Comparison of ENCODE assay signal across 9 cellular contexts in genomic region chr3:99012051-99012450, GRCh38.
DNase-seq lines count a peak whose midpoint lies in the region; ATAC-seq and TF ChIP-seq lines count a peak whose summit lies in the region.
"Had no signal": no experiment of that assay in that cellular context is flagged by ENCODE, and none has a peak within 500 bp of the region (broad histone marks: within the 10 kb centered on the region; RNA-seq: fewer than 3 reads in every experiment).

No MANE protein-coding gene starts in this region.

- H3K27ac ChIP-seq in tibial artery, result peak overlapping the region; percentile 19 to 71

- peak; percentile 31 for ATAC-seq in Right ventricle myocardium superior (ENCODE audit: poor library complexity)
- peak; percentile 89 for ATAC-seq in HG02884 (IDR thresholded peaks at IDR 0.05; ENCODE audit: unreplicated experiment)
- ATAC-seq in left colon, result no peak

- H3K27me3 ChIP-seq in adipocyte (replicated peaks; ENCODE audit: control insufficient read depth, insufficient read depth, low read length) (no peaks in the 10 kb centered on the region), tibial artery (no peaks in the 10 kb centered on the region)

- H3K4me1 ChIP-seq in adipocyte (ENCODE audit: control insufficient read depth, insufficient read depth, low read length), result no peaks in the 10 kb centered on the region
- H3K4me1 ChIP-seq in tibial artery, result peaks cover 0 to 29% (median 4%) of the 10 kb centered on the region in 4 donors

- intact Hi-C loops in Right ventricle myocardium superior (cut with DNase I), result no loop called here
- intact Hi-C loops in cardiac septum (cut with DNase I), result no loop called here
- intact Hi-C loops in tibial artery (cut with DNase I; ENCODE audit: low total_unique reads), result no loop called here
- intact Hi-C loops in left colon (cut with DNase I, micrococcal nuclease), result no loop called here

- H3K4me3 ChIP-seq in adipocyte (ENCODE audit: low read length) (no peak overlapping the region), tibial artery (no peak overlapping the region)

- no peak for DNase-seq in Right ventricle myocardium superior
- no peak for DNase-seq in cardiac septum (ENCODE audit: low spot score)
- DNase-seq in adipocyte (ENCODE audit: low read depth), result peak; percentile 67
- DNase-seq in tibial artery, result peak; percentile 40 to 82
- DNase-seq in SW 1271 (lab: John Stamatoyannopoulos, UW), result no peak
- DNase-seq in GOT3 (lab: John Stamatoyannopoulos, UW), result no peak
- no peak for DNase-seq in left colon
- DNase-seq: activated CD4-positive, alpha-beta T cell treated with anti-CD3 and anti-CD28 coated beads for 48 hours had no signal

- no peaks in the 10 kb centered on the region for H3K9me3 ChIP-seq in adipocyte (ENCODE audit: control insufficient read depth, low read length)
- no peaks in the 10 kb centered on the region for H3K9me3 ChIP-seq in tibial artery

- H3K9ac ChIP-seq in adipocyte (ENCODE audit: low read length), result no peak overlapping the region

- no peaks in the 10 kb centered on the region for H3K36me3 ChIP-seq in adipocyte (ENCODE audit: control insufficient read depth, insufficient read depth, low read length, severe bottlenecking)
- no peaks in the 10 kb centered on the region for H3K36me3 ChIP-seq in tibial artery

- TF ChIP-seq CTCF in tibial artery (IDR thresholded peaks at IDR 0.05), result no peak

Comparison
In these comparisons a context has a peak if more than half of its experiments do, and no peak if none do; other contexts are left out.
1. DNase-seq: peak in adipocyte (single experiment) and tibial artery (2 of 2); none in Right ventricle myocardium superior (single experiment), cardiac septum (single experiment), SW 1271 (0 of 2), GOT3 (single experiment) and left colon (0 of 2).